Comparison of ENCODE assay signal across 1 cellular context in genomic region chr7:98163269-98163668, GRCh38.
TF ChIP-seq lines count a peak whose summit lies in the region.

No MANE protein-coding gene starts in this region.

TF ChIP-seq in H1, 55 proteins besides CTCF, POLR2A, EP300 and RAD21:
- TF ChIP-seq RXRA (IDR thresholded peaks at IDR 0.05; ENCODE audit: insufficient read depth, low read depth, low read length) (no peak), GTF2F1 (IDR thresholded peaks at IDR 0.05; ENCODE audit: borderline replicate concordance, low read depth, low read length) (no peak), EZH2 (IDR thresholded peaks at IDR 0.05; ENCODE audit: low read depth, low read length, severe bottlenecking) (no peak), SRF (IDR thresholded peaks at IDR 0.05; ENCODE audit: low read depth, low read length) (no peak)
